ENCODE assay signal across 31 cellular contexts in the genomic region with DNA sequence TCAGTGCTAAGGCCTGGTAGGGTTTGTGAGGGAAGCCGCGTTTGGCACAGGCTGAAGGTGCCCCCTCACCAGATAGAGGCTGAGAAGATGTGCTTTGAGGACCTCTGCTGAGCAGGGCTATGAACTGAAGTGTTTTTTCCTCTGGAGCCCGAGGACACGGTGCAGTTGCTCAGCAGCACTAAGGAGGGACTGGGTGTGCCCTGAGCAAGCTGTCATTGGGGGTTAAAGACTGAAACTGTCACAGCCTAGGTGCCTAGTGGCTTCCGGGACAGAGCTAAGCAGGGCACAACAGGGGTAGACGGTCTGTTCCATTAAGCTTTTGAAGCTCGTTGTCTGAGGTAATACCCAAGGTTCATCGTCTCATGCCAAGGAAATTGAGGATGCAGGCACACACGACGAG. TPM values are rescaled to one million over a fixed set of nuclear protein-coding genes. Genes with fewer than 3 reads are reported as not detected.
DNase-seq lines count a peak whose midpoint lies in the region; ATAC-seq and TF ChIP-seq lines count a peak whose summit lies in the region.
"Had no signal": no experiment of that assay in that cellular context is flagged by ENCODE, and none has a peak within 500 bp of the region (broad histone marks: within the 10 kb centered on the region; RNA-seq: fewer than 3 reads in every experiment).

No MANE protein-coding gene starts in this region.

- H3K27ac Mint-ChIP-seq in dendritic cell treated with granulocyte-macrophage colony-stimulating factor and Interleukin-4, amounts not matched to agents 40 ng/mL and 50 ng/mL, for 4 days = peak overlapping the region; percentile 89
- peak overlapping the region; percentile 31 for H3K27ac Mint-ChIP-seq in stimulated activated naive B cell treated with anti-CD40 and anti-IgM and Interleukin-4, amounts not matched to agents 10 μg/mL and 1 μg/mL and 100 μg/mL, for 72 hours
- H3K27ac Mint-ChIP-seq: activated CD8-positive, alpha-beta T cell treated with anti-CD3 and anti-CD28 coated beads, Interleukin-2, amount 10 ng/mL, durations not matched to agents 7 days and 5 days; activated naive CD4-positive, alpha-beta T cell treated with anti-CD3 and anti-CD28 coated beads, Interleukin-2, amount 50 U/mL, for 72 hours; B cell; CD8-positive, alpha-beta memory T cell; H9; mesothelial cell of epicardium; naive thymus-derived CD8-positive, alpha-beta T cell had no signal

- H3K4me3 ChIP-seq in Loucy (ENCODE audit: low read length, poor library complexity, severe bottlenecking) = no peak overlapping the region
- H3K4me3 ChIP-seq in mononuclear cell (ENCODE audit: low read length) = peak overlapping the region; percentile 27
- no peak overlapping the region for H3K4me3 ChIP-seq in foreskin fibroblast (ENCODE audit: low read depth in 1 of 2, low read length in 2 of 2)
- H3K4me3 ChIP-seq in thyroid gland (replicated peaks in 1 of 3) = no peak overlapping the region
- H3K4me3 ChIP-seq: PC-9, skin epidermis, testis had no signal

- H3K9ac ChIP-seq in Loucy (ENCODE audit: low read depth, low read length, poor library complexity, severe bottlenecking) = no peak overlapping the region
- H3K9ac ChIP-seq: KMS-11 had no signal

- 49 to 50% methylated on average over 10 of the region's 10 CpGs for WGBS in thyroid gland, 2 donors

- H3F3A ChIP-seq in Loucy (ENCODE audit: low read depth) = no peaks in the 10 kb centered on the region

- no peaks in the 10 kb centered on the region for H3K4me1 ChIP-seq in Loucy (ENCODE audit: insufficient read depth, low read length, poor library complexity, severe bottlenecking)
- peaks cover 46% of the 10 kb centered on the region for H3K4me1 ChIP-seq in mononuclear cell (ENCODE audit: insufficient read depth, low read length)
- peaks cover 11 to 23% of the 10 kb centered on the region in 2 donors for H3K4me1 ChIP-seq in thyroid gland
- H3K4me1 ChIP-seq: testis had no signal

- H3K9me3 ChIP-seq in Loucy (ENCODE audit: insufficient read depth, low read depth, low read length) (no peaks in the 10 kb centered on the region), mononuclear cell (ENCODE audit: low read depth, low read length) (no peaks in the 10 kb centered on the region), thyroid gland (no peaks in the 10 kb centered on the region)
- H3K9me3 ChIP-seq: testis had no signal

- ATAC-seq in stimulated activated naive B cell treated with anti-CD40 and anti-IgM and Interleukin-4, amounts not matched to agents 10 μg/mL and 1 μg/mL and 100 μg/mL, for 72 hours (replicated peaks) = no peak
- ATAC-seq: activated CD8-positive, alpha-beta T cell treated with anti-CD3 and anti-CD28 coated beads, Interleukin-2, amount 10 ng/mL, durations not matched to agents 7 days and 5 days; activated naive CD4-positive, alpha-beta T cell treated with anti-CD3 and anti-CD28 coated beads, Interleukin-2, amount 50 U/mL, for 72 hours; naive thymus-derived CD8-positive, alpha-beta T cell; stimulated activated naive CD8-positive, alpha-beta T cell treated with anti-CD3 and anti-CD28 coated beads, Interleukin-15, Interleukin-2, amounts not matched to agents 100 U/mL and 50 U/mL, for 24 hours had no signal

- H3K27me3 Mint-ChIP-seq in dendritic cell treated with granulocyte-macrophage colony-stimulating factor and Interleukin-4, amounts not matched to agents 40 ng/mL and 50 ng/mL, for 4 days = no peaks in the 10 kb centered on the region
- H3K27me3 Mint-ChIP-seq in stimulated activated naive B cell treated with anti-CD40 and anti-IgM and Interleukin-4, amounts not matched to agents 10 μg/mL and 1 μg/mL and 100 μg/mL, for 72 hours = peaks cover 23 to 39% of the 10 kb centered on the region in 2 donors

- intact Hi-C loops in dendritic cell treated with granulocyte-macrophage colony-stimulating factor and Interleukin-4, amounts not matched to agents 40 ng/mL and 50 ng/mL, for 4 days (cut with micrococcal nuclease) = no loop called here
- intact Hi-C loops in thyroid gland (cut with DNase I) = no loop called here

- no peaks in the 10 kb centered on the region for H4K20me1 ChIP-seq in Loucy (ENCODE audit: insufficient read depth, low read length, poor library complexity, severe bottlenecking)

- H2AFZ ChIP-seq in Loucy (ENCODE audit: low read length) = peak overlapping the region; percentile 41; the same call in 1 of the 2 replicates

- no peak overlapping the region for H3K27ac ChIP-seq in thyroid gland
- H3K27ac ChIP-seq: HL-60, KMS-11, PC-9, testis had no signal

- no peak for TF ChIP-seq POLR2A in thyroid gland (IDR thresholded peaks at IDR 0.05)

- peak overlapping the region; percentile 68 for H3K4me3 Mint-ChIP-seq in dendritic cell treated with granulocyte-macrophage colony-stimulating factor and Interleukin-4, amounts not matched to agents 40 ng/mL and 50 ng/mL, for 4 days
- H3K4me3 Mint-ChIP-seq in stimulated activated naive B cell treated with anti-CD40 and anti-IgM and Interleukin-4, amounts not matched to agents 10 μg/mL and 1 μg/mL and 100 μg/mL, for 72 hours = no peak overlapping the region
- H3K4me3 Mint-ChIP-seq: activated CD8-positive, alpha-beta T cell treated with anti-CD3 and anti-CD28 coated beads, Interleukin-2, amount 10 ng/mL, durations not matched to agents 7 days and 5 days; B cell; CD8-positive, alpha-beta memory T cell; mesothelial cell of epicardium; naive thymus-derived CD8-positive, alpha-beta T cell had no signal

- H3K9me2 ChIP-seq in Loucy (replicated peaks; ENCODE audit: low read depth, low read length) = no peaks in the 10 kb centered on the region

- peaks cover 24% of the 10 kb centered on the region for H3K36me3 Mint-ChIP-seq in dendritic cell treated with granulocyte-macrophage colony-stimulating factor and Interleukin-4, amounts not matched to agents 40 ng/mL and 50 ng/mL, for 4 days (ENCODE audit: low read depth)
- H3K36me3 Mint-ChIP-seq in stimulated activated naive B cell treated with anti-CD40 and anti-IgM and Interleukin-4, amounts not matched to agents 10 μg/mL and 1 μg/mL and 100 μg/mL, for 72 hours = no peaks in the 10 kb centered on the region
- H3K36me3 Mint-ChIP-seq: activated naive CD4-positive, alpha-beta T cell treated with anti-CD3 and anti-CD28 coated beads, Interleukin-2, amount 50 U/mL, for 72 hours; CD8-positive, alpha-beta memory T cell; mesothelial cell of epicardium; naive thymus-derived CD8-positive, alpha-beta T cell had no signal

- no peaks in the 10 kb centered on the region for H3K27me3 ChIP-seq in Loucy (ENCODE audit: insufficient read depth, low read length, poor library complexity, severe bottlenecking)
- peaks cover 3% of the 10 kb centered on the region for H3K27me3 ChIP-seq in mononuclear cell (ENCODE audit: insufficient read depth, low read length)
- H3K27me3 ChIP-seq in thyroid gland = no peaks in the 10 kb centered on the region
- H3K27me3 ChIP-seq: testis had no signal

- H3K4me2 ChIP-seq in Loucy (ENCODE audit: low read depth, low read length, poor library complexity, severe bottlenecking) = no peak overlapping the region
- H3K4me2 ChIP-seq: KMS-11 had no signal

- H3K9me3 Mint-ChIP-seq in dendritic cell treated with granulocyte-macrophage colony-stimulating factor and Interleukin-4, amounts not matched to agents 40 ng/mL and 50 ng/mL, for 4 days = no peaks in the 10 kb centered on the region
- H3K9me3 Mint-ChIP-seq in stimulated activated naive B cell treated with anti-CD40 and anti-IgM and Interleukin-4, amounts not matched to agents 10 μg/mL and 1 μg/mL and 100 μg/mL, for 72 hours = no peaks in the 10 kb centered on the region
- H3K9me3 Mint-ChIP-seq: activated naive CD4-positive, alpha-beta T cell treated with anti-CD3 and anti-CD28 coated beads, Interleukin-2, amount 50 U/mL, for 72 hours; CD8-positive, alpha-beta memory T cell; H9; mesothelial cell of epicardium; naive thymus-derived CD8-positive, alpha-beta T cell had no signal

- DNase-seq in stimulated activated naive B cell treated with anti-CD40 and anti-IgM and Interleukin-4, amounts not matched to agents 10 μg/mL and 1 μg/mL and 100 μg/mL, for 72 hours = no peak
- DNase-seq in foreskin fibroblast = no peak
- DNase-seq in thyroid gland = no peak
- no peak for DNase-seq in activated CD8-positive, alpha-beta memory T cell treated with anti-CD3 and anti-CD28 coated beads for 24 hours
- DNase-seq: ACHN; activated CD4-positive, alpha-beta T cell treated with anti-CD3 and anti-CD28 coated beads for 4 hours; activated CD8-positive, alpha-beta T cell treated with anti-CD3 and anti-CD28 coated beads, Interleukin-2, amount 10 ng/mL, durations not matched to agents 7 days and 5 days; activated effector memory CD4-positive, alpha-beta T cell treated with Interleukin-2 at 50 U/mL for 16 hours; activated T-cell treated with anti-CD3 and anti-CD28 coated beads for 4 hours; CD8-positive, alpha-beta memory T cell; DMS 273 treated with DMSO at 0.1 percent for 48 hours; H9; naive thymus-derived CD8-positive, alpha-beta T cell; NCI-H1417 treated with DMSO at 0.1 percent for 48 hours; NCI-H2081; NCI-H526; nucleus accumbens; PC-9; stimulated activated CD4-positive, alpha-beta T cell treated with anti-CD3 and anti-CD28 coated beads, Interleukin-1b, Interleukin-23, amount 100 ng/mL, for 48 hours; stimulated activated naive CD8-positive, alpha-beta T cell treated with anti-CD3 and anti-CD28 coated beads, Interleukin-15, Interleukin-2, amounts not matched to agents 100 U/mL and 50 U/mL, for 24 hours; testis had no signal

- no peaks in the 10 kb centered on the region for H3K36me3 ChIP-seq in Loucy (ENCODE audit: insufficient read depth, low read length)
- H3K36me3 ChIP-seq in thyroid gland = no peaks in the 10 kb centered on the region

- H3K79me2 ChIP-seq in Loucy (ENCODE audit: insufficient read depth, low read length) = no peaks in the 10 kb centered on the region

- peaks cover 54% of the 10 kb centered on the region for H3K4me1 Mint-ChIP-seq in dendritic cell treated with granulocyte-macrophage colony-stimulating factor and Interleukin-4, amounts not matched to agents 40 ng/mL and 50 ng/mL, for 4 days (ENCODE audit: low read depth)
- peaks cover 2 to 10% of the 10 kb centered on the region in 2 donors for H3K4me1 Mint-ChIP-seq in stimulated activated naive B cell treated with anti-CD40 and anti-IgM and Interleukin-4, amounts not matched to agents 10 μg/mL and 1 μg/mL and 100 μg/mL, for 72 hours

- TF ChIP-seq CTCF in Loucy (conservative IDR thresholded peaks at IDR 0.05; ENCODE audit: low read length) (no peak), foreskin fibroblast (IDR thresholded peaks at IDR 0.05; ENCODE audit: low read depth, low read length) (no peak), thyroid gland (IDR thresholded peaks at IDR 0.05) (no peak)

RNA-seq across cellular contexts. Expression of gene ASGR2, which starts 24.8 kb away (rescaled TPM):
- 12.9 TPM for total RNA-seq in mononuclear cell
- total RNA-seq in thyroid gland = 1 to 10 TPM in 1 of 4 donors, not detected in 3; 1.0 TPM
- total RNA-seq: activated CD8-positive, alpha-beta T cell treated with anti-CD3 and anti-CD28 coated beads, Interleukin-2, amount 10 ng/mL, durations not matched to agents 7 days and 5 days; activated naive CD4-positive, alpha-beta T cell treated with anti-CD3 and anti-CD28 coated beads, Interleukin-2, amount 50 U/mL, for 72 hours; B cell; CD8-positive, alpha-beta memory T cell; chondrocyte; H9; mesothelial cell of epicardium; naive thymus-derived CD8-positive, alpha-beta T cell; PC-9 had no signal

RNA-seq across cellular contexts. Expression of gene ASGR1, which starts 39.8 kb away (rescaled TPM):
- 4.6 TPM for total RNA-seq in mononuclear cell
- 1 to 10 TPM in 3 of 4 donors, not detected in 1; 3.0 to 6.5 (median 3.3) TPM for total RNA-seq in thyroid gland

RNA-seq across cellular contexts. Expression of gene CLEC10A, which starts 59.3 kb away (rescaled TPM):
- total RNA-seq in mononuclear cell (8.6 TPM), thyroid gland (1 to 10 TPM in 3 of 4 donors, under 1 TPM in 1; 0.59 to 3.9 (median 2.1) TPM)
- total RNA-seq: activated CD8-positive, alpha-beta T cell treated with anti-CD3 and anti-CD28 coated beads, Interleukin-2, amount 10 ng/mL, durations not matched to agents 7 days and 5 days; activated naive CD4-positive, alpha-beta T cell treated with anti-CD3 and anti-CD28 coated beads, Interleukin-2, amount 50 U/mL, for 72 hours; B cell; chondrocyte; H9; mesothelial cell of epicardium; PC-9 had no signal
